Comparison of ENCODE assay signal across 16 cellular contexts in genomic region chr1:57079454-57080157, GRCh38.
DNase-seq lines count a peak whose midpoint lies in the region; ATAC-seq and TF ChIP-seq lines count a peak whose summit lies in the region.
"Had no signal": no experiment of that assay in that cellular context is flagged by ENCODE, and none has a peak within 500 bp of the region (broad histone marks: within the 10 kb centered on the region; RNA-seq: fewer than 3 reads in every experiment).

No MANE protein-coding gene starts in this region.

- no peak overlapping the region for H3K27ac ChIP-seq in WERI-Rb-1
- H3K27ac ChIP-seq: epithelial cell of prostate had no signal

- no peak overlapping the region for H3K4me3 ChIP-seq in BJ (ENCODE audit: low read depth, low read length)
- no peak overlapping the region for H3K4me3 ChIP-seq in H7 (ENCODE audit: insufficient read depth, low read depth, low read length)
- no peak overlapping the region for H3K4me3 ChIP-seq in WERI-Rb-1 (ENCODE audit: low read depth, low read length)
- H3K4me3 ChIP-seq: HAP-1 had no signal

- no peak for DNase-seq in BJ (ENCODE audit: low read depth)
- peak; percentile 23 for DNase-seq in H7
- DNase-seq in WERI-Rb-1, result no peak
- peak; percentile 23 for DNase-seq in iPS-NIHi11 (ENCODE audit: low spot score)
- no peak for DNase-seq in stimulated activated naive CD8-positive, alpha-beta T cell treated with anti-CD3 and anti-CD28 coated beads, Interleukin-15, amount 100 ng/mL, for 72 hours
- DNase-seq in D341Med (ENCODE audit: low spot score), result no peak
- DNase-seq in NCI-H748 treated with DMSO at 0.1 percent for 48 hours (lab: John Stamatoyannopoulos, UW), result no peak
- DNase-seq: activated B cell treated with CpG ODN at 0.5 μM for 24 hours; activated T-cell treated with anti-CD3 and anti-CD28 coated beads, Interleukin-2, amount 50 U/mL, for 48 hours; CD4-positive, CD25-positive, alpha-beta regulatory T cell; naive thymus-derived CD4-positive, alpha-beta T cell; small intestine had no signal

- TF ChIP-seq CTCF in BJ (IDR thresholded peaks at IDR 0.05; ENCODE audit: insufficient read depth, low read depth, low read length), result peak; percentile 24; the same call in 1 of the 2 replicates
- peak; percentile 44 for TF ChIP-seq CTCF in WERI-Rb-1 (IDR thresholded peaks at IDR 0.05; ENCODE audit: low read depth, low read length)

- H3K27ac Mint-ChIP-seq in stimulated activated naive CD8-positive, alpha-beta T cell treated with anti-CD3 and anti-CD28 coated beads, Interleukin-15, amount 100 ng/mL, for 72 hours, result peak overlapping the region in 1 of 2 donors; percentile 38
- H3K27ac Mint-ChIP-seq: activated B cell treated with CpG ODN at 0.5 μM for 24 hours; CD4-positive, CD25-positive, alpha-beta regulatory T cell; naive thymus-derived CD4-positive, alpha-beta T cell had no signal

- H3K4me3 Mint-ChIP-seq in stimulated activated naive CD8-positive, alpha-beta T cell treated with anti-CD3 and anti-CD28 coated beads, Interleukin-15, amount 100 ng/mL, for 72 hours, result no peak overlapping the region
- H3K4me3 Mint-ChIP-seq: activated B cell treated with CpG ODN at 0.5 μM for 24 hours; CD4-positive, CD25-positive, alpha-beta regulatory T cell; naive thymus-derived CD4-positive, alpha-beta T cell had no signal

- no peaks in the 10 kb centered on the region for H3K9me3 ChIP-seq in WERI-Rb-1 (ENCODE audit: severe bottlenecking)
- H3K9me3 ChIP-seq: HAP-1 had no signal

- ATAC-seq in stimulated activated naive CD8-positive, alpha-beta T cell treated with anti-CD3 and anti-CD28 coated beads, Interleukin-15, amount 100 ng/mL, for 72 hours, result no peak
- ATAC-seq in HG03520 (IDR thresholded peaks at IDR 0.05; ENCODE audit: unreplicated experiment), result no peak
- ATAC-seq: naive thymus-derived CD4-positive, alpha-beta T cell; Right ventricle myocardium inferior had no signal

- peaks cover 17% of the 10 kb centered on the region for H3K27me3 Mint-ChIP-seq in stimulated activated naive CD8-positive, alpha-beta T cell treated with anti-CD3 and anti-CD28 coated beads, Interleukin-15, amount 100 ng/mL, for 72 hours
- H3K27me3 Mint-ChIP-seq: activated B cell treated with CpG ODN at 0.5 μM for 24 hours; CD4-positive, CD25-positive, alpha-beta regulatory T cell had no signal

- no peaks in the 10 kb centered on the region for H3K4me1 Mint-ChIP-seq in stimulated activated naive CD8-positive, alpha-beta T cell treated with anti-CD3 and anti-CD28 coated beads, Interleukin-15, amount 100 ng/mL, for 72 hours
- H3K4me1 Mint-ChIP-seq: activated B cell treated with CpG ODN at 0.5 μM for 24 hours; CD4-positive, CD25-positive, alpha-beta regulatory T cell; naive thymus-derived CD4-positive, alpha-beta T cell had no signal

- CTCF ChIA-PET in BJ (lab: Yijun Ruan, JAX), result no interaction called here

- H3K27me3 ChIP-seq in BJ (ENCODE audit: control insufficient read depth, insufficient read depth, low read length) (no peaks in the 10 kb centered on the region), H7 (ENCODE audit: control insufficient read depth, insufficient read depth, low read length) (no peaks in the 10 kb centered on the region), WERI-Rb-1 (ENCODE audit: insufficient read depth, low read depth, severe bottlenecking) (no peaks in the 10 kb centered on the region)

- H3K36me3 ChIP-seq in BJ (ENCODE audit: control insufficient read depth, insufficient read depth, low read length) (no peaks in the 10 kb centered on the region), H7 (replicated peaks; ENCODE audit: control insufficient read depth, insufficient read depth, low read length) (no peaks in the 10 kb centered on the region), WERI-Rb-1 (no peaks in the 10 kb centered on the region)
- H3K36me3 ChIP-seq: HAP-1 had no signal

- POLR2A ChIA-PET in BJ (lab: Charles Lee), result no interaction called here

- H3K9me3 Mint-ChIP-seq in stimulated activated naive CD8-positive, alpha-beta T cell treated with anti-CD3 and anti-CD28 coated beads, Interleukin-15, amount 100 ng/mL, for 72 hours, result peaks cover 0 to 14% of the 10 kb centered on the region in 2 donors
- H3K9me3 Mint-ChIP-seq: activated B cell treated with CpG ODN at 0.5 μM for 24 hours had no signal

Comparison
In these comparisons a context has a peak if more than half of its experiments do, and no peak if none do; other contexts are left out.
1. DNase-seq: peak in H7 (single experiment) and iPS-NIHi11 (single experiment); none in BJ (single experiment), WERI-Rb-1 (single experiment), stimulated activated naive CD8-positive, alpha-beta T cell treated with anti-CD3 and anti-CD28 coated beads, Interleukin-15, amount 100 ng/mL, for 72 hours (0 of 2), D341Med (single experiment) and NCI-H748 treated with DMSO at 0.1 percent for 48 hours (single experiment).